In genomic region chr1:79554620-79555160, GRCh38 we compare ENCODE assay signal across 1 cellular context.
TF ChIP-seq lines count a peak whose summit lies in the region.

No MANE protein-coding gene starts in this region.

TF ChIP-seq in HepG2, 621 proteins besides CTCF, POLR2A, EP300 and RAD21 (continued from another document):
- TF ChIP-seq BRF2 (CRISPR knock-in tag; IDR thresholded peaks at IDR 0.05) (no peak), GABPA (IDR thresholded peaks at IDR 0.05; ENCODE audit: low read depth, low read length) (no peak), GABPA (CRISPR knock-in tag; IDR thresholded peaks at IDR 0.05; ENCODE audit: low read depth) (no peak), ZNF180 (CRISPR knock-in tag; IDR thresholded peaks at IDR 0.05; ENCODE audit: borderline replicate concordance, low read depth) (no peak), DNMT3B (CRISPR knock-in tag; conservative IDR thresholded peaks at IDR 0.05) (no peak), THAP8 (CRISPR knock-in tag; IDR thresholded peaks at IDR 0.05; ENCODE audit: borderline replicate concordance) (no peak), MAFF (IDR thresholded peaks at IDR 0.05; ENCODE audit: low read depth, low read length) (peak; percentile 93), MAFK (conservative IDR thresholded peaks at IDR 0.05 in 1 of 2, IDR thresholded peaks at IDR 0.05 in 1 of 2; ENCODE audit: low read length in 2 of 2) (peak; percentile 87 to 94)
